ENCODE assay signal across 16 cellular contexts in the genomic region with DNA sequence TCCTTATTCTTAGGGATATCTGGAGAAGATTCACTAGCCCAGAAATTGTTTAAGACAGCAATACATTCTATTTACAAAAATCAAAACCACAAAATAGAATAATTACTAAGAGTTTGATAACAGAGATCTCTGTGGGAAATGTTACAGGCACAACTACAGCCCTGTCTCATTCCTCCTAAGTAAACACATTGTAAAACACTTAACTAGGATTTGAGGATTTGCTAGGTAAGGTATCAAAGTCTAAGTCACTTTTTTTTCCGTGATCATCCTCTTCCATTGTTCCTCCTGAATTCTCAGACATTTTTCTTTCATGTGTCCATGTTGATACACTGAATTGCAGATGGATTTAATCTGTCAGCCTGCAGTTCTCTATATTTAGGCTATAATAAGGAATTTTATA.
A peak's percentile ranks its signal among the peaks of the same experiment; 100 is the strongest.
DNase-seq lines count a peak whose midpoint lies in the region; ATAC-seq, FAIRE-seq and TF ChIP-seq lines count a peak whose summit lies in the region.
"Had no signal": no experiment of that assay in that cellular context is flagged by ENCODE, and none has a peak within 500 bp of the region (broad histone marks: within the 10 kb centered on the region; RNA-seq: fewer than 3 reads in every experiment).

No MANE protein-coding gene starts in this region.

- H3K9me2 ChIP-seq in GM23338 (ENCODE audit: insufficient read depth) = no peaks in the 10 kb centered on the region

- H3K4me3 Mint-ChIP-seq in GM23338 = no peak overlapping the region
- no peak overlapping the region for H3K4me3 Mint-ChIP-seq in nephron
- H3K4me3 Mint-ChIP-seq: CD14-positive monocyte, HFFc6 had no signal

- H3K36me3 Mint-ChIP-seq in GM23338 (ENCODE audit: low read depth) = no peaks in the 10 kb centered on the region
- peaks cover 4% of the 10 kb centered on the region for H3K36me3 Mint-ChIP-seq in nephron (ENCODE audit: low read depth)
- H3K36me3 Mint-ChIP-seq: CD14-positive monocyte had no signal

- no peak overlapping the region for H3K23ac ChIP-seq in neuronal stem cell (ENCODE audit: low read depth, low read length, poor library complexity)

- H3K4me1 Mint-ChIP-seq in GM23338 (peaks cover 49% of the 10 kb centered on the region), nephron (peaks cover 72% of the 10 kb centered on the region)
- H3K4me1 Mint-ChIP-seq: CD14-positive monocyte had no signal

- no peak for DNase-seq in GM23338 (ENCODE audit: low spot score)
- no peak for DNase-seq in neuronal stem cell (ENCODE audit: low spot score)
- DNase-seq in SW480 (ENCODE audit: low spot score) = no peak
- no peak for DNase-seq in glomerular visceral epithelial cell (ENCODE audit: extremely low spot score)
- no peak for DNase-seq in aorta
- DNase-seq: Calu3, GF-D8, HCEC 1CT, HFFc6 had no signal

- H3K27ac Mint-ChIP-seq in GM23338 (peak overlapping the region; percentile 62), nephron (peak overlapping the region; percentile 83 to 98 (median 89))
- H3K27ac Mint-ChIP-seq: CD14-positive monocyte, HFFc6 had no signal

- WGBS in neuronal stem cell (ENCODE audit: extremely low coverage in 2 of 2, insufficient read length in 2 of 2, insufficient replicate concordance in 1 of 2), 2 donors = no CpG with 5 or more reads among the region's 1 CpG
- 92 to 96% methylated on average over 1 of the region's 1 CpG for WGBS in aorta, 2 donors

- no peak overlapping the region for H4K8ac ChIP-seq in neuronal stem cell (ENCODE audit: low read depth, low read length)

- no peak overlapping the region for H3K18ac ChIP-seq in neuronal stem cell (ENCODE audit: low read length)

- H2BK5ac ChIP-seq in neuronal stem cell (ENCODE audit: low read length) = no peak overlapping the region

- peak; percentile 74 for FAIRE-seq in colon (lab: Jason Lieb, UNC)
- FAIRE-seq: A549, GM19239, HTR-8/SVneo had no signal

- no peaks in the 10 kb centered on the region for H3K79me1 ChIP-seq in neuronal stem cell (ENCODE audit: low read depth, low read length)

- H3K4me3 ChIP-seq in GM23338 (no peak overlapping the region), neuronal stem cell (ENCODE audit: low read length in 2 of 2) (no peak overlapping the region), aorta (ENCODE audit: low read length in 2 of 2) (no peak overlapping the region)
- H3K4me3 ChIP-seq: A549 had no signal

- no peaks in the 10 kb centered on the region for H3K27me3 ChIP-seq in GM23338 (ENCODE audit: insufficient read depth)
- H3K27me3 ChIP-seq in neuronal stem cell (ENCODE audit: control insufficient read depth in 3 of 3, insufficient read depth in 3 of 3, low read depth in 1 of 3, low read length in 3 of 3) = no peaks in the 10 kb centered on the region
- H3K27me3 ChIP-seq in aorta (ENCODE audit: control insufficient read depth in 1 of 2, insufficient read depth in 2 of 2, low read length in 1 of 2) = no peaks in the 10 kb centered on the region

- no peak overlapping the region for H4K91ac ChIP-seq in neuronal stem cell (ENCODE audit: low read depth, low read length, poor library complexity)

- no peak for ATAC-seq in GM23338
- ATAC-seq in GM19397 (IDR thresholded peaks at IDR 0.05; ENCODE audit: unreplicated experiment) = no peak
- no peak for ATAC-seq in aorta (ENCODE audit: low FRiP score)
- ATAC-seq: A549 had no signal

- no peak overlapping the region for H2BK15ac ChIP-seq in neuronal stem cell (ENCODE audit: low read length)

- no peaks in the 10 kb centered on the region for H3K79me2 ChIP-seq in GM23338 (replicated peaks; ENCODE audit: insufficient read depth)

- no peak overlapping the region for H3K4ac ChIP-seq in neuronal stem cell (ENCODE audit: low read length)

- H2BK120ac ChIP-seq in neuronal stem cell (ENCODE audit: low read depth, low read length) = no peak overlapping the region

- intact Hi-C loops in aorta (cut with DNase I) = no loop called here

- H3K27ac ChIP-seq in GM23338 (ENCODE audit: low read depth) (no peak overlapping the region), neuronal stem cell (replicated peaks; ENCODE audit: low read length) (no peak overlapping the region), aorta (ENCODE audit: low read depth in 1 of 2, low read length in 2 of 2) (no peak overlapping the region)
- H3K27ac ChIP-seq: A549 had no signal

- no peaks in the 10 kb centered on the region for H3F3A ChIP-seq in GM23338 (replicated peaks; ENCODE audit: low read depth)

- H3K36me3 ChIP-seq in GM23338 (ENCODE audit: insufficient read depth) (no peaks in the 10 kb centered on the region), neuronal stem cell (replicated peaks in 1 of 2; ENCODE audit: control insufficient read depth in 2 of 2, insufficient read depth in 2 of 2, low read length in 2 of 2) (no peaks in the 10 kb centered on the region), aorta (ENCODE audit: control insufficient read depth in 1 of 2, insufficient read depth in 2 of 2, low read length in 1 of 2) (no peaks in the 10 kb centered on the region)

- no peak overlapping the region for H2BK12ac ChIP-seq in neuronal stem cell (ENCODE audit: low read length)

- TF ChIP-seq CTCF in GM23338 (conservative IDR thresholded peaks at IDR 0.05; ENCODE audit: low read depth in 2 of 2) = no peak
- TF ChIP-seq CTCF in nephron (IDR thresholded peaks at IDR 0.05; ENCODE audit: unreplicated experiment in 3 of 3) = no peak

- no peak overlapping the region for H3K9ac ChIP-seq in neuronal stem cell (ENCODE audit: low read depth, low read length, poor library complexity)

- H3K4me1 ChIP-seq in GM23338 (ENCODE audit: insufficient read depth) (peaks cover 43% of the 10 kb centered on the region), neuronal stem cell (ENCODE audit: control insufficient read depth in 2 of 2, insufficient read depth in 1 of 2, low read depth in 1 of 2, low read length in 2 of 2) (peaks cover 10 to 46% of the 10 kb centered on the region in 2 donors), aorta (ENCODE audit: control insufficient read depth in 1 of 2, insufficient read depth in 2 of 2, low read length in 2 of 2) (no peaks in the 10 kb centered on the region)
- H3K4me1 ChIP-seq: A549 had no signal

- H3K27me3 Mint-ChIP-seq in GM23338 (ENCODE audit: insufficient read depth, low read depth, poor library complexity) (no peaks in the 10 kb centered on the region), nephron (ENCODE audit: low read depth) (no peaks in the 10 kb centered on the region)

- H4K20me1 ChIP-seq in GM23338 (replicated peaks; ENCODE audit: insufficient read depth) = no peaks in the 10 kb centered on the region

- no peak overlapping the region for H3K14ac ChIP-seq in neuronal stem cell (ENCODE audit: low read length)

- H2AK5ac ChIP-seq in neuronal stem cell (ENCODE audit: low read depth, low read length) = no peak overlapping the region

- no peaks in the 10 kb centered on the region for H3K9me3 Mint-ChIP-seq in GM23338
- H3K9me3 Mint-ChIP-seq in nephron = no peaks in the 10 kb centered on the region
- H3K9me3 Mint-ChIP-seq: CD14-positive monocyte, HFFc6 had no signal

- no peak overlapping the region; the same call in 1 of the 2 replicates for H3K4me2 ChIP-seq in GM23338
- H3K4me2 ChIP-seq in neuronal stem cell (ENCODE audit: insufficient read depth, low read length, poor library complexity, severe bottlenecking) = no peak overlapping the region
- H3K4me2 ChIP-seq: A549 had no signal

- H3K9me3 ChIP-seq in neuronal stem cell (replicated peaks in 1 of 2; ENCODE audit: control insufficient read depth in 2 of 2, insufficient read depth in 1 of 2, low read depth in 1 of 2, low read length in 2 of 2) = no peaks in the 10 kb centered on the region
- no peaks in the 10 kb centered on the region for H3K9me3 ChIP-seq in aorta (ENCODE audit: control insufficient read depth, low read length)
- H3K9me3 ChIP-seq: A549 had no signal

- H2AFZ ChIP-seq in GM23338 = no peak overlapping the region
- H2AFZ ChIP-seq in neuronal stem cell (ENCODE audit: low read length) = peak overlapping the region; percentile 31

TF ChIP-seq in GM23338, 12 proteins besides CTCF, POLR2A, EP300 and RAD21 (continues in another document):
- TF ChIP-seq ZNF331 (CRISPR knock-in tag; IDR thresholded peaks at IDR 0.05; ENCODE audit: low read depth) = no peak
- TF ChIP-seq JUNB (IDR thresholded peaks at IDR 0.05; ENCODE audit: unreplicated experiment) = no peak
- TF ChIP-seq ZNF114 (CRISPR knock-in tag; IDR thresholded peaks at IDR 0.05) = no peak
- no peak for TF ChIP-seq NANOG (IDR thresholded peaks at IDR 0.05; ENCODE audit: borderline replicate concordance)
- no peak for TF ChIP-seq STAT1 (IDR thresholded peaks at IDR 0.05; ENCODE audit: unreplicated experiment)
